ENCODE assay signal across 1 cellular context in the genomic region with DNA sequence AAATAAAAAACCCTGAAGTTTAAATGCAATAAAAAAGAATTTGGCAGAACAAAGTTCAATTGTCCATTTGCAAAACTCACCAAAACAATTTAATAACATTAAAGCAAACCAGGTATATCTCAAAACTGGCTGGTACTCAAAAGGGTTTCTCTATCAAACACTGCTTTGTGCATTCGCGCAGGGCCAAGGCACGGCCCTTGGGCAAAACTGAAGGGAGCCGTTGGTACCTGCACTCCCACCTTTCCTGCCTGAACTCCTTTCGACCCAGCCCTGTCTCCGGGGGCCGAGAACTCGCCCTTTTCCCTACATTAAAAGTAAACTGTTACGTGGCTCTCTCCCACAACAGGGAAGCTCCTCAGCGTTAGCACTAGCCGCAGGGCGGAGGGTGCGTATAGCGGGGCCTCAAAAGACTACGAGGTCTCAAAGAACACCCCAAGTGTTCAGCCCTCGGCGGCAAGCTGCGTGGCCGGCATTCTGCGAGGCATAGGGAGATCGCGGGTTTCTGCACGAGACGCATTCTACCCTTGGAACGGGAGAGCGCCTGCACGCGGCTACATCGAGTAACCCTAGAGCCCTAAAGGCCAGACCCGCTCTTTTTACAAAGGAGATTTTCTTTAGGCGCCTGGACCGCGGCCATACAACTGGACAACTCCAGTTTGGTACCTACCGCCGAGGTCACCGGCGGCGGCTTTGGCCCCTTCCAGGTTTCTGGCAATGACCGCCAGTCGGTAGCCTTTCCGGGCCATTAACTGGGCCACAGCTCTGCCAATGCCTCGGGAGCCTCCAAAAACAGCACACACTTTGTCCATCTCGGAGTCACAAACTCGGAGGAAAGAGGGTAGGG.
TF ChIP-seq lines count a peak whose summit lies in the region.

No MANE protein-coding gene starts in this region.

TF ChIP-seq in GM12878, 131 proteins besides CTCF, POLR2A, EP300 and RAD21:
- no peak; the same call in 1 of the 2 replicates for TF ChIP-seq DPF2 (IDR thresholded peaks at IDR 0.05)
- TF ChIP-seq HDAC2 (IDR thresholded peaks at IDR 0.05): 0 out of 2 replicates have a peak, but pooled peaks have one; percentile 56
- TF ChIP-seq, protein P1, sequence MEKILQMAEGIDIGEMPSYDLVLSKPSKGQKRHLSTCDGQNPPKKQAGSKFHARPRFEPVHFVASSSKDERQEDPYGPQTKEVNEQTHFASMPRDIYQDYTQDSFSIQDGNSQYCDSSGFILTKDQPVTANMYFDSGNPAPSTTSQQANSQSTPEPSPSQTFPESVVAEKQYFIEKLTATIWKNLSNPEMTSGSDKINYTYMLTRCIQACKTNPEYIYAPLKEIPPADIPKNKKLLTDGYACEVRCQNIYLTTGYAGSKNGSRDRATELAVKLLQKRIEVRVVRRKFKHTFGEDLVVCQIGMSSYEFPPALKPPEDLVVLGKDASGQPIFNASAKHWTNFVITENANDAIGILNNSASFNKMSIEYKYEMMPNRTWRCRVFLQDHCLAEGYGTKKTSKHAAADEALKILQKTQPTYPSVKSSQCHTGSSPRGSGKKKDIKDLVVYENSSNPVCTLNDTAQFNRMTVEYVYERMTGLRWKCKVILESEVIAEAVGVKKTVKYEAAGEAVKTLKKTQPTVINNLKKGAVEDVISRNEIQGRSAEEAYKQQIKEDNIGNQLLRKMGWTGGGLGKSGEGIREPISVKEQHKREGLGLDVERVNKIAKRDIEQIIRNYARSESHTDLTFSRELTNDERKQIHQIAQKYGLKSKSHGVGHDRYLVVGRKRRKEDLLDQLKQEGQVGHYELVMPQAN (conservative IDR thresholded peaks at IDR 0.05): peak; percentile 70; the same call in 1 of the 2 replicates
- peak; percentile 40; the same call in 1 of the 2 replicates for TF ChIP-seq NFIC (IDR thresholded peaks at IDR 0.05; ENCODE audit: low read depth, low read length)
- TF ChIP-seq, protein P2, sequence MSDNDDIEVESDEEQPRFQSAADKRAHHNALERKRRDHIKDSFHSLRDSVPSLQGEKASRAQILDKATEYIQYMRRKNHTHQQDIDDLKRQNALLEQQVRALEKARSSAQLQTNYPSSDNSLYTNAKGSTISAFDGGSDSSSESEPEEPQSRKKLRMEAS (IDR thresholded peaks at IDR 0.05; ENCODE audit: low read depth, low read length): peak; percentile 57; the same call in 1 of the 2 replicates
- TF ChIP-seq MEF2B (IDR thresholded peaks at IDR 0.05; ENCODE audit: partially characterized antibody, poor library complexity, severe bottlenecking): peak; percentile 15
- TF ChIP-seq, protein P3, sequence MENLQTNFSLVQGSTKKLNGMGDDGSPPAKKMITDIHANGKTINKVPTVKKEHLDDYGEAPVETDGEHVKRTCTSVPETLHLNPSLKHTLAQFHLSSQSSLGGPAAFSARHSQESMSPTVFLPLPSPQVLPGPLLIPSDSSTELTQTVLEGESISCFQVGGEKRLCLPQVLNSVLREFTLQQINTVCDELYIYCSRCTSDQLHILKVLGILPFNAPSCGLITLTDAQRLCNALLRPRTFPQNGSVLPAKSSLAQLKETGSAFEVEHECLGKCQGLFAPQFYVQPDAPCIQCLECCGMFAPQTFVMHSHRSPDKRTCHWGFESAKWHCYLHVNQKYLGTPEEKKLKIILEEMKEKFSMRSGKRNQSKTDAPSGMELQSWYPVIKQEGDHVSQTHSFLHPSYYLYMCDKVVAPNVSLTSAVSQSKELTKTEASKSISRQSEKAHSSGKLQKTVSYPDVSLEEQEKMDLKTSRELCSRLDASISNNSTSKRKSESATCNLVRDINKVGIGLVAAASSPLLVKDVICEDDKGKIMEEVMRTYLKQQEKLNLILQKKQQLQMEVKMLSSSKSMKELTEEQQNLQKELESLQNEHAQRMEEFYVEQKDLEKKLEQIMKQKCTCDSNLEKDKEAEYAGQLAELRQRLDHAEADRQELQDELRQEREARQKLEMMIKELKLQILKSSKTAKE (IDR thresholded peaks at IDR 0.05; ENCODE audit: low read depth, poor library complexity, severe bottlenecking): peak; percentile 41
- TF ChIP-seq IKZF2 (IDR thresholded peaks at IDR 0.05): peak in 1 of 2 experiments; percentile 62; a peak in 3 of 4 replicates
- 0 out of 2 replicates have a peak, but pooled peaks have one; percentile 11 for TF ChIP-seq MTA2 (IDR thresholded peaks at IDR 0.05; ENCODE audit: low read depth)
- TF ChIP-seq SREBF2 (IDR thresholded peaks at IDR 0.05; ENCODE audit: low read length): no peak
- TF ChIP-seq, protein P4, sequence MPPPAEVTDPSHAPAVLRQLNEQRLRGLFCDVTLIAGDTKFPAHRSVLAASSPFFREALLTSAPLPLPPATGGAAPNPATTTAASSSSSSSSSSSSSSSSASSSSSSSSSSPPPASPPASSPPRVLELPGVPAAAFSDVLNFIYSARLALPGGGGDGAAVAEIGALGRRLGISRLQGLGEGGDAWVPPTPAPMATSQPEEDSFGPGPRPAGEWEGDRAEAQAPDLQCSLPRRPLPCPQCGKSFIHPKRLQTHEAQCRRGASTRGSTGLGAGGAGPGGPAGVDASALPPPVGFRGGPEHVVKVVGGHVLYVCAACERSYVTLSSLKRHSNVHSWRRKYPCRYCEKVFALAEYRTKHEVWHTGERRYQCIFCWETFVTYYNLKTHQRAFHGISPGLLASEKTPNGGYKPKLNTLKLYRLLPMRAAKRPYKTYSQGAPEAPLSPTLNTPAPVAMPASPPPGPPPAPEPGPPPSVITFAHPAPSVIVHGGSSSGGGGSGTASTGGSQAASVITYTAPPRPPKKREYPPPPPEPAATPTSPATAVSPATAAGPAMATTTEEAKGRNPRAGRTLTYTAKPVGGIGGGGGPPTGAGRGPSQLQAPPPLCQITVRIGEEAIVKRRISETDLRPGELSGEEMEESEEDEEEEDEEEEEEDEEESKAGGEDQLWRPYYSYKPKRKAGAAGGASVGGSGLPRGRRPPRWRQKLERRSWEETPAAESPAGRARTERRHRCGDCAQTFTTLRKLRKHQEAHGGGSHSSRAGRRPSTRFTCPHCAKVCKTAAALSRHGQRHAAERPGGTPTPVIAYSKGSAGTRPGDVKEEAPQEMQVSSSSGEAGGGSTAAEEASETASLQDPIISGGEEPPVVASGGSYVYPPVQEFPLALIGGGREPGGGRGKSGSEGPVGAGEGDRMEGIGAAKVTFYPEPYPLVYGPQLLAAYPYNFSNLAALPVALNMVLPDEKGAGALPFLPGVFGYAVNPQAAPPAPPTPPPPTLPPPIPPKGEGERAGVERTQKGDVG (CRISPR knock-in tag; IDR thresholded peaks at IDR 0.05): no peak
- peak; percentile 27; the same call in 1 of the 2 replicates for TF ChIP-seq POLR2AphosphoS2 (IDR thresholded peaks at IDR 0.05; ENCODE audit: low read depth, low read length)
- TF ChIP-seq MYB (IDR thresholded peaks at IDR 0.05; ENCODE audit: borderline replicate concordance, low read depth, low read length): no peak
- no peak for TF ChIP-seq RCOR1 (conservative IDR thresholded peaks at IDR 0.05; ENCODE audit: low read depth, low read length)
- TF ChIP-seq SMARCA5 (IDR thresholded peaks at IDR 0.05): peak; percentile 55; the same call in 1 of the 2 replicates
- peak; percentile 79 to 91 for TF ChIP-seq BHLHE40 (IDR thresholded peaks at IDR 0.05; ENCODE audit: borderline replicate concordance in 1 of 2, low read depth in 2 of 2, low read length in 1 of 2)
- 0 out of 2 replicates have a peak, but pooled peaks have one; percentile 29 for TF ChIP-seq YY1 (IDR thresholded peaks at IDR 0.05; ENCODE audit: low read depth, low read length)
- no peak for TF ChIP-seq HDAC6 (IDR thresholded peaks at IDR 0.05; ENCODE audit: unreplicated experiment)
- TF ChIP-seq, protein P5, sequence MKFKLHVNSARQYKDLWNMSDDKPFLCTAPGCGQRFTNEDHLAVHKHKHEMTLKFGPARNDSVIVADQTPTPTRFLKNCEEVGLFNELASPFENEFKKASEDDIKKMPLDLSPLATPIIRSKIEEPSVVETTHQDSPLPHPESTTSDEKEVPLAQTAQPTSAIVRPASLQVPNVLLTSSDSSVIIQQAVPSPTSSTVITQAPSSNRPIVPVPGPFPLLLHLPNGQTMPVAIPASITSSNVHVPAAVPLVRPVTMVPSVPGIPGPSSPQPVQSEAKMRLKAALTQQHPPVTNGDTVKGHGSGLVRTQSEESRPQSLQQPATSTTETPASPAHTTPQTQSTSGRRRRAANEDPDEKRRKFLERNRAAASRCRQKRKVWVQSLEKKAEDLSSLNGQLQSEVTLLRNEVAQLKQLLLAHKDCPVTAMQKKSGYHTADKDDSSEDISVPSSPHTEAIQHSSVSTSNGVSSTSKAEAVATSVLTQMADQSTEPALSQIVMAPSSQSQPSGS (IDR thresholded peaks at IDR 0.05; ENCODE audit: low read length): 0 out of 2 replicates have a peak, but pooled peaks have one; percentile 39
- peak; percentile 56; the same call in 1 of the 2 replicates for TF ChIP-seq NR2F1 (conservative IDR thresholded peaks at IDR 0.05)
- TF ChIP-seq GATAD2B (conservative IDR thresholded peaks at IDR 0.05; ENCODE audit: low read depth): peak; percentile 21; the same call in 1 of the 2 replicates
- 0 out of 2 replicates have a peak, but pooled peaks have one; percentile 34 for TF ChIP-seq SIN3A (IDR thresholded peaks at IDR 0.05; ENCODE audit: low read depth, low read length)
